Comparison of ENCODE assay signal across 23 cellular contexts in genomic region chr11:17767301-17767885, GRCh38. TPM values are rescaled to one million over a fixed set of nuclear protein-coding genes. Genes with fewer than 3 reads are reported as not detected.
A peak's percentile ranks its signal among the peaks of the same experiment; 100 is the strongest.
DNase-seq lines count a peak whose midpoint lies in the region; ATAC-seq and TF ChIP-seq lines count a peak whose summit lies in the region.
"Had no signal": no experiment of that assay in that cellular context is flagged by ENCODE, and none has a peak within 500 bp of the region (broad histone marks: within the 10 kb centered on the region; RNA-seq: fewer than 3 reads in every experiment).

No MANE protein-coding gene starts in this region.

- no peak overlapping the region for H3K4me3 ChIP-seq in NB4 (ENCODE audit: low read depth, low read length)
- no peak overlapping the region for H3K4me3 ChIP-seq in spleen
- H3K4me3 ChIP-seq in breast epithelium: no peak overlapping the region
- H3K4me3 ChIP-seq: MG63, tibial nerve had no signal

- no peak for TF ChIP-seq POLR2A in NB4 (IDR thresholded peaks at IDR 0.05; ENCODE audit: extremely low read depth, insufficient read length)
- no peak for TF ChIP-seq POLR2A in spleen (IDR thresholded peaks at IDR 0.05)
- TF ChIP-seq POLR2A in breast epithelium (IDR thresholded peaks at IDR 0.05): no peak

- no peaks in the 10 kb centered on the region for H3K9me3 ChIP-seq in spleen
- no peaks in the 10 kb centered on the region for H3K9me3 ChIP-seq in breast epithelium
- H3K9me3 ChIP-seq: MG63, tibial nerve had no signal

- H3K27ac ChIP-seq in spleen (no peak overlapping the region), breast epithelium (no peak overlapping the region)
- H3K27ac ChIP-seq: C4-2B, tibial nerve had no signal

- TF ChIP-seq CTCF in NB4 (IDR thresholded peaks at IDR 0.05; ENCODE audit: low read depth, low read length) (no peak), spleen (IDR thresholded peaks at IDR 0.05 in 8 of 11, conservative IDR thresholded peaks at IDR 0.05 in 3 of 11) (no peak), breast epithelium (IDR thresholded peaks at IDR 0.05) (no peak)

- ATAC-seq in HG03520 (IDR thresholded peaks at IDR 0.05; ENCODE audit: unreplicated experiment): no peak
- ATAC-seq: activated CD8-positive, alpha-beta T cell treated with anti-CD3 and anti-CD28 coated beads for 36 hours had no signal

- DNase-seq in NCI-H82 (lab: John Stamatoyannopoulos, UW) (peak; percentile 42), NCI-H82 treated with DMSO at 0.1 percent for 48 hours (lab: John Stamatoyannopoulos, UW; ENCODE audit: unreplicated experiment) (no peak), NB4 (ENCODE audit: low read depth) (peak; percentile 76), fibroblast of gingiva (ENCODE audit: low read depth) (peak; percentile 8), spleen (peak; percentile 35), NCI-H187 (lab: John Stamatoyannopoulos, UW) (no peak), breast epithelium (ENCODE audit: low spot score in 2 of 2) (no peak)
- DNase-seq: activated CD8-positive, alpha-beta T cell treated with anti-CD3 and anti-CD28 coated beads for 36 hours; activated naive CD4-positive, alpha-beta T cell treated with Interleukin-2 at 50 U/mL for 16 hours; activated T-cell treated with anti-CD3 and anti-CD28 coated beads, Interleukin-2, amount 50 U/mL, for 24 hours; amniotic stem cell; MG63; NCI-H1694 treated with DMSO at 0.1 percent for 48 hours; occipital lobe; retina; stimulated activated CD4-positive, alpha-beta T cell treated with anti-CD3 and anti-CD28 coated beads, Interleukin-4, amount 100 ng/mL, for 24 hours; T-helper 9 cell had no signal

- intact Hi-C loops in spleen (cut with DNase I; ENCODE audit: low total_unique reads) (no loop called here), breast epithelium (cut with DNase I; ENCODE audit: low total_unique reads) (no loop called here)

- H3K36me3 ChIP-seq in spleen: no peaks in the 10 kb centered on the region
- H3K36me3 ChIP-seq in breast epithelium: no peaks in the 10 kb centered on the region
- H3K36me3 ChIP-seq: MG63, tibial nerve had no signal

- H3K4me1 ChIP-seq in spleen: no peaks in the 10 kb centered on the region
- H3K4me1 ChIP-seq in breast epithelium: no peaks in the 10 kb centered on the region
- H3K4me1 ChIP-seq: tibial nerve had no signal

- WGBS in spleen, 5 donors: 77 to 87% (median 83%) methylated on average over 5 to 7 of the region's 7 CpGs

- peaks cover 0 to 4% (median 0%) of the 10 kb centered on the region in 7 donors for H3K27me3 ChIP-seq in spleen (replicated peaks in 1 of 7)
- no peaks in the 10 kb centered on the region for H3K27me3 ChIP-seq in breast epithelium
- H3K27me3 ChIP-seq: MG63 had no signal

RNA-seq across cellular contexts. Expression of gene KCNC1, which starts 32.8 kb away (rescaled TPM):
- not detected for total RNA-seq in spleen
- polyA plus RNA-seq in spleen: not detected
- under 1 TPM in 1 of 3 donors, not detected in 2; 0.15 TPM for total RNA-seq in breast epithelium
- total RNA-seq: activated CD8-positive, alpha-beta T cell treated with anti-CD3 and anti-CD28 coated beads for 36 hours; NCI-H460; tibial nerve had no signal
- polyA plus RNA-seq: fibroblast of lung had no signal

RNA-seq across cellular contexts. Expression of gene MYOD1, which starts 48.0 kb away (rescaled TPM):
- total RNA-seq in spleen: not detected
- under 1 TPM in 1 of 3 donors, not detected in 2; 0.04 TPM for polyA plus RNA-seq in spleen
- not detected for total RNA-seq in breast epithelium
- total RNA-seq: activated CD8-positive, alpha-beta T cell treated with anti-CD3 and anti-CD28 coated beads for 36 hours; fibroblast of lung; occipital lobe; tibial nerve had no signal
- polyA plus RNA-seq: fibroblast of lung, IgD-negative memory B cell had no signal

Comparison
In these comparisons a context has a peak if more than half of its experiments do, and no peak if none do; other contexts are left out.
1. DNase-seq: peak in NCI-H82 (single experiment), NB4 (single experiment), fibroblast of gingiva (single experiment) and spleen (single experiment); none in NCI-H82 treated with DMSO at 0.1 percent for 48 hours (single experiment), NCI-H187 (0 of 2) and breast epithelium (0 of 2).